Comparison of ENCODE assay signal across 20 cellular contexts in the genomic region with DNA sequence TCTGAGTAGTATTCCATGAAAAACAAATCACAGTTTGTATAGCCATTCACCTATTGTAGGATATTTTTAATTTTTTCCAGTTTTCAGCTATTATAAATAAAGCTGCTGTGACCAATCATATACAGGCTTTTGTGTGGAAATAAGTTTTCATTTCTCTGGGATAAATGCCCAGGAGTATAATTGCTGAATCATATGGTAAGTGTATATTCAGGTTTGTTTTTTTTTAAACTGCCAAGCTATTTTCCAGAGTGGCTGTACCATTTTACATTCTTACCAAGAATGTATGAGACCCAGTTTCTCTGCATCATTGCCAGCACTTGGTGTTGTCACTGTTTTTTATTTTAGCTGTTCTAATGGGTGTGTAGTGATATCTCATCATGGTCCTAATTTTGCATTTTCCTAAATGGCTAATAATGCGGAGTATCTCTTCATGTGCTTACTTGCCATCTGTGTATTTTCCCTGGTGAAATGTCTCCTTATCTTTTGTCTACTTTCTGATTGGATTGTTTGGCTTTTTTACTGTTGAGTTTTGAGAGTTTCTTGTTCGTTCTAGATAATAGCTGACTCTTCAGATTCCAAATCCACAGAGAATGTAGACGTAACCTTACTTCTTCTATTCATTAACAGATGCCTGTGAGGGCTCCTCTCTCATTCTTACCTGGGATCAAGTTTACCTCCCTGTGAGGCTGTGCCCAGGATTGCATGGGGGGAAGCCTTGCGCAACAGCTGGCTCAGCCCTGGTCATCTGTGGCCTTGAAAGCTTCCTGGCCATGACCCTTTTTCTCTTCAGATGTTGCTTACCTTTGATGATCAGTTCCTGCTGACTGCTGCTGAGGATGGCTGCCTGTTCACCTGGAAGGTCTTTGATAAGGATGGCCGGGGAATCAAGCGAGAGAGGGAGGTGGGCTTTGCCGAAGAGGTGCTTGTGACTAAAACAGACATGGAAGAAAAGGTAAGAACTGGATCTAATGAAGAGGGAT. TPM values are rescaled to one million over a fixed set of nuclear protein-coding genes. Genes with fewer than 3 reads are reported as not detected.
"Had no signal": no experiment of that assay in that cellular context is flagged by ENCODE, and none has a peak within 500 bp of the region (broad histone marks: within the 10 kb centered on the region; RNA-seq: fewer than 3 reads in every experiment).

No MANE protein-coding gene starts in this region.

- H3K9ac ChIP-seq: parathyroid adenoma had no signal

- H3K4me3 ChIP-seq: ascending aorta, esophagus muscularis mucosa, gastrocnemius medialis, heart right ventricle, thyroid gland had no signal

- FAIRE-seq: bronchial epithelial cell, endometrium had no signal

- DNase-seq: activated CD4-positive, alpha-beta T cell treated with anti-CD3 and anti-CD28 coated beads, Interleukin-2, amount 50 U/mL, for 1 hour; activated naive CD4-positive, alpha-beta T cell; activated naive CD8-positive, alpha-beta T cell treated with anti-CD3 and anti-CD28 coated beads, Interleukin-2, amount 50 U/mL, for 24 hours; activated T-cell treated with anti-CD3 and anti-CD28 coated beads for 4 hours; gastrocnemius medialis; heart right ventricle; islet precursor cell; mammary epithelial cell; stimulated activated CD4-positive, alpha-beta T cell treated with anti-CD3 and anti-CD28 coated beads, Interleukin-1b, Interleukin-23, amount 100 ng/mL, for 48 hours; T-cell; T-helper 9 cell; thyroid gland had no signal

- H3K9me3 Mint-ChIP-seq: activated naive CD8-positive, alpha-beta T cell treated with anti-CD3 and anti-CD28 coated beads, Interleukin-2, amount 50 U/mL, for 24 hours; T-cell had no signal

- H3K4me3 Mint-ChIP-seq: activated naive CD8-positive, alpha-beta T cell treated with anti-CD3 and anti-CD28 coated beads, Interleukin-2, amount 50 U/mL, for 24 hours; T-cell had no signal

- H3K4me1 ChIP-seq: ascending aorta, esophagus muscularis mucosa, gastrocnemius medialis, heart right ventricle, parathyroid adenoma, thyroid gland had no signal

- H3K36me3 ChIP-seq: ascending aorta, esophagus muscularis mucosa, gastrocnemius medialis, heart right ventricle, neutrophil, thyroid gland had no signal

- H3K9me3 ChIP-seq: ascending aorta, esophagus muscularis mucosa, gastrocnemius medialis, heart right ventricle, neutrophil, thyroid gland had no signal

- H3K27me3 ChIP-seq: ascending aorta, heart right ventricle, neutrophil, thyroid gland had no signal

- H3K27ac Mint-ChIP-seq: activated naive CD8-positive, alpha-beta T cell treated with anti-CD3 and anti-CD28 coated beads, Interleukin-2, amount 50 U/mL, for 24 hours; T-cell had no signal

- H3K4me1 Mint-ChIP-seq: activated naive CD8-positive, alpha-beta T cell treated with anti-CD3 and anti-CD28 coated beads, Interleukin-2, amount 50 U/mL, for 24 hours; T-cell had no signal

- H3K27ac ChIP-seq: ascending aorta, esophagus muscularis mucosa, gastrocnemius medialis, heart right ventricle, neutrophil, parathyroid adenoma, thyroid gland had no signal

- H3K79me2 ChIP-seq: parathyroid adenoma had no signal

- H2AFZ ChIP-seq: parathyroid adenoma had no signal

- ATAC-seq: activated CD4-positive, CD25-positive, alpha-beta regulatory T cell treated with anti-CD3 and anti-CD28 coated beads, Interleukin-2, amount 50 U/mL, for 24 hours; activated naive CD8-positive, alpha-beta T cell treated with anti-CD3 and anti-CD28 coated beads, Interleukin-2, amount 50 U/mL, for 24 hours; gastrocnemius medialis; heart right ventricle; T-cell had no signal

- H3K36me3 Mint-ChIP-seq: T-cell had no signal

RNA-seq across cellular contexts. Expression of a gene that starts 42.6 kb away (rescaled TPM):
- total RNA-seq: ascending aorta, bronchial epithelial cell, esophagus muscularis mucosa had no signal

RNA-seq across cellular contexts. Expression of a gene that starts 55.0 kb away (rescaled TPM):
- total RNA-seq: activated CD8-positive, alpha-beta memory T cell treated with anti-CD3 and anti-CD28 coated beads for 36 hours; ascending aorta; gastrocnemius medialis had no signal
